In the genomic region with DNA sequence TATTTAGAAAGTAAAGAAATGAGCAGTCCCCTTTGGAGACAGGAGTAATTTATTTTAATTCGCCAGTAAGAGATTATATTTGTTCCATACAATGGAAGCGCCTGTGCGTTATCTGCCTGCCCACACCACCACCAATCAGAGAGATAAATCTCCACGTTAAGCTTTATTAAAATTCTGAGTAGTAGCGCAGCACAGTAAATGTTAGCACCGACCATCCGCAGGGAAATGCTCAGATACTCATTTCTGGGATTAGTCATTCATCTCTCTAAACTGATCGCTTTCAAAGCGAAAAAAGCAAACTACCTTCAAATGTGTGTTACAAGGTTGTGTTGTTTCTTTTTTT, we compare ENCODE assay signal across 8 cellular contexts. TPM values are rescaled to one million over a fixed set of nuclear protein-coding genes. Genes with fewer than 3 reads are reported as not detected.
DNase-seq lines count a peak whose midpoint lies in the region; ATAC-seq and TF ChIP-seq lines count a peak whose summit lies in the region.

No MANE protein-coding gene starts in this region.

- H3K9me3 ChIP-seq in A673 (ENCODE audit: low read depth, low read length, poor library complexity, severe bottlenecking): no peaks in the 10 kb centered on the region
- H3K9me3 ChIP-seq in HCT116 (ENCODE audit: control insufficient read depth in 1 of 2, insufficient read depth in 1 of 2, low read depth in 1 of 2, low read length in 2 of 2): no peaks in the 10 kb centered on the region
- no peaks in the 10 kb centered on the region for H3K9me3 ChIP-seq in hepatocyte (ENCODE audit: low read depth)

- peak overlapping the region; percentile 88 for H3K27ac ChIP-seq in A673 (ENCODE audit: low read depth, low read length, poor library complexity, severe bottlenecking)
- H3K27ac ChIP-seq in HCT116 (ENCODE audit: low read depth, low read length): no peak overlapping the region
- peak overlapping the region; percentile 97 for H3K27ac ChIP-seq in hepatocyte

- H2AFZ ChIP-seq in HCT116 (ENCODE audit: low read depth, low read length, poor library complexity, severe bottlenecking): no peak overlapping the region
- no peak overlapping the region for H2AFZ ChIP-seq in hepatocyte

- H3K4me1 Mint-ChIP-seq in activated CD4-positive, alpha-beta memory T cell treated with anti-CD3 and anti-CD28 coated beads for 36 hours (ENCODE audit: low read depth): peaks cover 50% of the 10 kb centered on the region
- H3K4me1 Mint-ChIP-seq in stimulated activated effector memory CD8-positive, alpha-beta T cell treated with anti-CD3 and anti-CD28 coated beads, Interleukin-12 subunit alpha, Interleukin-12 subunit beta, amount 100 ng/mL, for 72 hours: peaks cover 33% of the 10 kb centered on the region

- H3K4me1 ChIP-seq in A673 (ENCODE audit: insufficient read depth, low read length, poor library complexity, severe bottlenecking): peaks cover 33% of the 10 kb centered on the region
- peaks cover 13 to 37% of the 10 kb centered on the region in 2 experiments; a peak in 3 of 4 replicates for H3K4me1 ChIP-seq in HCT116 (ENCODE audit: control insufficient read depth in 1 of 2, insufficient read depth in 2 of 2, low read length in 2 of 2)
- peaks cover 43% of the 10 kb centered on the region for H3K4me1 ChIP-seq in hepatocyte (ENCODE audit: insufficient read depth)

- H3K4me3 Mint-ChIP-seq in activated CD4-positive, alpha-beta memory T cell treated with anti-CD3 and anti-CD28 coated beads for 36 hours: peak overlapping the region; percentile 87
- H3K4me3 Mint-ChIP-seq in stimulated activated effector memory CD8-positive, alpha-beta T cell treated with anti-CD3 and anti-CD28 coated beads, Interleukin-12 subunit alpha, Interleukin-12 subunit beta, amount 100 ng/mL, for 72 hours: peak overlapping the region; percentile 86

- 4% methylated on average over 9 of the region's 9 CpGs for WGBS in hepatocyte (ENCODE audit: low lambda C conversion rate, missing lambda C conversion rate)

- no peaks in the 10 kb centered on the region for H3K9me3 Mint-ChIP-seq in activated CD4-positive, alpha-beta memory T cell treated with anti-CD3 and anti-CD28 coated beads for 36 hours
- no peaks in the 10 kb centered on the region for H3K9me3 Mint-ChIP-seq in stimulated activated effector memory CD8-positive, alpha-beta T cell treated with anti-CD3 and anti-CD28 coated beads, Interleukin-12 subunit alpha, Interleukin-12 subunit beta, amount 100 ng/mL, for 72 hours

- DNase-seq in A673 (ENCODE audit: low spot score) (peak; percentile 49), HCT116 (ENCODE audit: low read depth, low spot score) (no peak), hepatocyte (ENCODE audit: low spot score) (no peak), left lobe of liver (ENCODE audit: low spot score) (no peak)
- peak; percentile 43 for DNase-seq in activated CD4-positive, alpha-beta memory T cell treated with anti-CD3 and anti-CD28 coated beads for 36 hours
- DNase-seq in stimulated activated effector memory CD8-positive, alpha-beta T cell treated with anti-CD3 and anti-CD28 coated beads, Interleukin-12 subunit alpha, Interleukin-12 subunit beta, amount 100 ng/mL, for 72 hours (ENCODE audit: low spot score in 2 of 2): no peak
- DNase-seq in effector CD8-positive, alpha-beta T cell (lab: John Stamatoyannopoulos, UW): no peak

- BruUV-seq in A673 (replicated peaks; lab: Mats Ljungman, UMichigan): no TSS peak
- no TSS peak for BruUV-seq in HCT116 (replicated peaks; lab: Mats Ljungman, UMichigan)

- CTCF ChIA-PET in A673 (lab: Charles Lee) (no interaction called here), HCT116 (lab: Charles Lee) (no interaction called here)
- CTCF ChIA-PET in activated CD4-positive, alpha-beta memory T cell treated with anti-CD3 and anti-CD28 coated beads for 36 hours (lab: Charles Lee): interaction anchor here (0.8 to 1.6 kb wide), 5 partner anchors 25 to 72 kb away, joined by 3 to 7 read pairs (median 5); no protein-coding TSS in a partner anchor

- RAD21 ChIA-PET in HCT116 (lab: Charles Lee; ENCODE audit: low non-redundant PET in 1 of 2, low total read pairs in 2 of 2, uncharacterized antibody in 2 of 2, unreplicated experiment in 2 of 2): no interaction called here

- TF ChIP-seq POLR2A in HCT116 (IDR thresholded peaks at IDR 0.05; ENCODE audit: borderline replicate concordance, extremely low read depth, insufficient read depth, insufficient read length): no peak

- peaks cover 36% of the 10 kb centered on the region for H3K36me3 Mint-ChIP-seq in activated CD4-positive, alpha-beta memory T cell treated with anti-CD3 and anti-CD28 coated beads for 36 hours
- peaks cover 52% of the 10 kb centered on the region for H3K36me3 Mint-ChIP-seq in stimulated activated effector memory CD8-positive, alpha-beta T cell treated with anti-CD3 and anti-CD28 coated beads, Interleukin-12 subunit alpha, Interleukin-12 subunit beta, amount 100 ng/mL, for 72 hours

- no peak for TF ChIP-seq RAD21 in HCT116 (IDR thresholded peaks at IDR 0.05; ENCODE audit: low read depth)

- H3K4me2 ChIP-seq in HCT116 (ENCODE audit: low read length) (peak overlapping the region; percentile 98), hepatocyte (peak overlapping the region; percentile 72)

- H3K79me2 ChIP-seq in HCT116 (ENCODE audit: insufficient read depth, low read length) (peaks cover 60% of the 10 kb centered on the region), hepatocyte (peaks cover 60% of the 10 kb centered on the region)

- POLR2A ChIA-PET in A673 (lab: Charles Lee; ENCODE audit: low non-redundant PET) (no interaction called here), HCT116 (lab: Charles Lee) (interaction anchor here (1.2 kb wide), 1 partner anchor 21 kb away, joined by 3 read pairs; no protein-coding TSS in a partner anchor)
- POLR2A ChIA-PET in activated CD4-positive, alpha-beta memory T cell treated with anti-CD3 and anti-CD28 coated beads for 36 hours (lab: Charles Lee): interaction anchor here (4.6 kb wide), 1 partner anchor 37 kb away, joined by 31 read pairs; no protein-coding TSS in a partner anchor

- peak overlapping the region; percentile 89 for H3K9ac ChIP-seq in HCT116 (ENCODE audit: low read length)

- H3K9me2 ChIP-seq in HCT116 (ENCODE audit: insufficient read depth): no peaks in the 10 kb centered on the region
- no peaks in the 10 kb centered on the region for H3K9me2 ChIP-seq in hepatocyte (replicated peaks; ENCODE audit: insufficient read depth)

- TF ChIP-seq CTCF in A673 (conservative IDR thresholded peaks at IDR 0.05; ENCODE audit: low read depth, low read length) (no peak), HCT116 (IDR thresholded peaks at IDR 0.05 in 2 of 3, conservative IDR thresholded peaks at IDR 0.05 in 1 of 3; ENCODE audit: borderline replicate concordance in 1 of 3, insufficient read depth in 1 of 3, low read depth in 2 of 3, low read length in 2 of 3) (no peak), hepatocyte (IDR thresholded peaks at IDR 0.05; ENCODE audit: poor library complexity) (no peak)

- peak overlapping the region; percentile 87 for H3K27ac Mint-ChIP-seq in activated CD4-positive, alpha-beta memory T cell treated with anti-CD3 and anti-CD28 coated beads for 36 hours
- peak overlapping the region; percentile 83 for H3K27ac Mint-ChIP-seq in stimulated activated effector memory CD8-positive, alpha-beta T cell treated with anti-CD3 and anti-CD28 coated beads, Interleukin-12 subunit alpha, Interleukin-12 subunit beta, amount 100 ng/mL, for 72 hours

- H4K20me1 ChIP-seq in HCT116 (ENCODE audit: insufficient read depth) (no peaks in the 10 kb centered on the region), hepatocyte (ENCODE audit: insufficient read depth, poor library complexity, severe bottlenecking) (peaks cover 42% of the 10 kb centered on the region)

- intact Hi-C loops in A673 (cut with micrococcal nuclease; ENCODE audit: unreplicated experiment): loop anchor here (5.0 to 10.0 kb wide), 2 partner anchors 75 to 328 kb away; no protein-coding TSS in a partner anchor
- intact Hi-C loops in HCT116 (cut with micrococcal nuclease): loop anchor here (5.0 kb wide), 1 partner anchor 215 kb away; no protein-coding TSS in a partner anchor
- intact Hi-C loops in activated CD4-positive, alpha-beta memory T cell treated with anti-CD3 and anti-CD28 coated beads for 36 hours (cut with micrococcal nuclease): loop anchor here (1.0 to 10.0 kb wide), 5 partner anchors 24 to 578 kb away; partner anchors contain the start of gene BRWD1

- H3K27me3 ChIP-seq in A673 (replicated peaks; ENCODE audit: insufficient read depth, low read depth, low read length, poor library complexity) (no peaks in the 10 kb centered on the region), HCT116 (ENCODE audit: insufficient read depth, low read length) (no peaks in the 10 kb centered on the region), hepatocyte (no peaks in the 10 kb centered on the region)

- no peaks in the 10 kb centered on the region for H3K27me3 Mint-ChIP-seq in activated CD4-positive, alpha-beta memory T cell treated with anti-CD3 and anti-CD28 coated beads for 36 hours

- peak overlapping the region; percentile 87 for H3K4me3 ChIP-seq in A673 (ENCODE audit: low read depth, low read length, poor library complexity, severe bottlenecking)
- H3K4me3 ChIP-seq in HCT116 (replicated peaks in 1 of 2; ENCODE audit: low read depth in 1 of 2, low read length in 2 of 2): peak overlapping the region; percentile 81
- H3K4me3 ChIP-seq in hepatocyte: peak overlapping the region; percentile 86

- H3K36me3 ChIP-seq in A673 (ENCODE audit: insufficient read depth, low read length, poor library complexity, severe bottlenecking) (peaks cover 11% of the 10 kb centered on the region), HCT116 (ENCODE audit: control insufficient read depth in 1 of 2, insufficient read depth in 2 of 2, low read length in 2 of 2) (peaks cover 17 to 22% of the 10 kb centered on the region in 2 experiments), hepatocyte (replicated peaks; ENCODE audit: insufficient read depth, low read depth) (peaks cover 7% of the 10 kb centered on the region)

- ATAC-seq in HCT116 (no peak), GM19324 (IDR thresholded peaks at IDR 0.05; ENCODE audit: low FRiP score, unreplicated experiment) (no peak), left lobe of liver (no peak)
- peak; percentile 46 for ATAC-seq in stimulated activated effector memory CD8-positive, alpha-beta T cell treated with anti-CD3 and anti-CD28 coated beads, Interleukin-12 subunit alpha, Interleukin-12 subunit beta, amount 100 ng/mL, for 72 hours

TF ChIP-seq in HCT116, 20 proteins besides CTCF, POLR2A, EP300 and RAD21 (continues in another document):
- TF ChIP-seq ATF3 (IDR thresholded peaks at IDR 0.05): no peak
- TF ChIP-seq MAX (IDR thresholded peaks at IDR 0.05): no peak

RNA-seq across cellular contexts. Expression of gene ETS2, which starts 1.2 kb away (rescaled TPM):
- 35.1 and 45.6 TPM in 2 replicates for total RNA-seq in A673 (2021)
- total RNA-seq in HCT116 (2021; ENCODE audit: unreplicated experiment): 32.9 TPM
- polyA plus RNA-seq in HCT116 (2012): 19.6 and 20.6 TPM in 2 replicates
- total RNA-seq in activated CD4-positive, alpha-beta memory T cell treated with anti-CD3 and anti-CD28 coated beads for 36 hours: 10 to 100 TPM; 22.1 to 25.0 TPM
- total RNA-seq in hepatocyte: 91.9 and 95.1 TPM in 2 replicates
- 104 and 106 TPM in 2 replicates for polyA plus RNA-seq in hepatocyte
- total RNA-seq in left lobe of liver: 40.9 TPM

Comparison
In these comparisons a context has a peak if more than half of its experiments do, and no peak if none do; other contexts are left out.
1. DNase-seq: peak in A673 (single experiment) and activated CD4-positive, alpha-beta memory T cell treated with anti-CD3 and anti-CD28 coated beads for 36 hours (single experiment); none in HCT116 (single experiment), hepatocyte (single experiment), stimulated activated effector memory CD8-positive, alpha-beta T cell treated with anti-CD3 and anti-CD28 coated beads, Interleukin-12 subunit alpha, Interleukin-12 subunit beta, amount 100 ng/mL, for 72 hours (0 of 2), effector CD8-positive, alpha-beta T cell (single experiment) and left lobe of liver (single experiment).
2. Peak in every context shown above with its lines, with median percentiles within 50 percentile points of each other: H3K4me3 ChIP-seq.